ENCODE assay signal across 11 cellular contexts in the genomic region with DNA sequence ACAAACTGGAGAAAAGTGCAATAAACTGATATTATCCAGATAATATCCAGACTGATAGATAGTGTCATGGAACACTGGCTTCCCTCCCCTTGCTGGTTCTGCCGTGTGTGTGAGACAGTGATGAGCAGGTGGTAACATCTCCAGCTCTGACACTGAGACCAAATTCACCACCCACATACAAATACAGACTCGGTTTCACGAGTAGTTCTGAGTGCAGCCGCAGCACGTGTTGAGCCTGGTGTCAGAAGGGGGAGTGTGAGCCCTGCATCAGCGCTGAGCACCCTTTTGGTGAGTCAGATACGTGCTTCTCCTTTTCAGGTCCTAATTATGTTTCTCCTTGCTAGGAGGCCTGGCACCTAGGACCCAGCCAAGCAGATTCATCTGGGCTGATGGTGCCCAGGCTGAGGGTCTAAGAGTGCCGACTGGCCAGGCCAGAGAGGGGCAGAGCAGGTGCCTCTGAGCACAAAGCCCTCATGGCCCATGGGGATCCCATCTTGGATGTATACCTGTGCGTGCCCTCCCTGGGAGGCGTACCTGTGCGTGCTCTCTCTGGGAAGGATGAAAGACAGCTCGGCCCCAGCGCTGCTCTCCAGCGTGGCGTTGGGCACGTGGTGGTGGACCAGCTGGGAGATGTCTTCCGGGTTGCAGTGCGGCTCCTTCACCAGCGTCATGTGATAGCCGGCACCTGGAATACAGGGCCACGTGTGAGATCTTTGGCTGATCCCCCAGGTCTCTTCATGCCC. TPM values are rescaled to one million over a fixed set of nuclear protein-coding genes. Genes with fewer than 3 reads are reported as not detected.
DNase-seq lines count a peak whose midpoint lies in the region; ATAC-seq and TF ChIP-seq lines count a peak whose summit lies in the region.
"Had no signal": no experiment of that assay in that cellular context is flagged by ENCODE, and none has a peak within 500 bp of the region (broad histone marks: within the 10 kb centered on the region; RNA-seq: fewer than 3 reads in every experiment).

No MANE protein-coding gene starts in this region.

- H3K4me1 Mint-ChIP-seq in activated B cell treated with CpG ODN at 0.5 μM for 24 hours = no peaks in the 10 kb centered on the region
- H3K4me1 Mint-ChIP-seq: neural progenitor cell had no signal

- DNase-seq in GM12865 (ENCODE audit: low read depth) (peak; percentile 86), activated B cell treated with CpG ODN at 0.5 μM for 24 hours (no peak), A172 (ENCODE audit: low spot score) (no peak), NCI-H510A (lab: John Stamatoyannopoulos, UW) (no peak), SW480 (ENCODE audit: low spot score) (no peak)
- DNase-seq: brain microvascular endothelial cell, esophagus squamous epithelium, NCI-H526 had no signal

- H3K27me3 Mint-ChIP-seq in activated B cell treated with CpG ODN at 0.5 μM for 24 hours = no peaks in the 10 kb centered on the region

- no peaks in the 10 kb centered on the region for H3K36me3 Mint-ChIP-seq in activated B cell treated with CpG ODN at 0.5 μM for 24 hours (ENCODE audit: low read depth)
- H3K36me3 Mint-ChIP-seq: neural progenitor cell had no signal

- POLR2A ChIA-PET in activated B cell treated with CpG ODN at 0.5 μM for 24 hours (lab: Charles Lee) = no interaction called here

- no peaks in the 10 kb centered on the region for H3K9me3 Mint-ChIP-seq in activated B cell treated with CpG ODN at 0.5 μM for 24 hours
- H3K9me3 Mint-ChIP-seq: neural progenitor cell had no signal

- no peak overlapping the region for H3K4me3 ChIP-seq in GM12865 (ENCODE audit: low read depth, low read length)
- H3K4me3 ChIP-seq: esophagus squamous epithelium, neural progenitor cell, suprapubic skin had no signal

- CTCF ChIA-PET in activated B cell treated with CpG ODN at 0.5 μM for 24 hours (lab: Charles Lee) = interaction anchor here (1.2 kb wide), 1 partner anchor 10 kb away, joined by 3 read pairs; no protein-coding TSS in a partner anchor

- no peak for TF ChIP-seq CTCF in GM12865 (IDR thresholded peaks at IDR 0.05; ENCODE audit: insufficient read depth, low read depth, low read length, missing control alignments)
- no peak for TF ChIP-seq CTCF in activated B cell treated with CpG ODN at 0.5 μM for 24 hours (IDR thresholded peaks at IDR 0.05)

- no peak overlapping the region for H3K27ac Mint-ChIP-seq in activated B cell treated with CpG ODN at 0.5 μM for 24 hours
- H3K27ac Mint-ChIP-seq: neural progenitor cell had no signal

- ATAC-seq in HG02678 (IDR thresholded peaks at IDR 0.05; ENCODE audit: unreplicated experiment) (peak; percentile 75), activated B cell treated with CpG ODN at 0.5 μM for 24 hours (ENCODE audit: low read depth) (peak; percentile 71)

- no peak overlapping the region for H3K4me3 Mint-ChIP-seq in activated B cell treated with CpG ODN at 0.5 μM for 24 hours
- H3K4me3 Mint-ChIP-seq: neural progenitor cell had no signal

- intact Hi-C loops in activated B cell treated with CpG ODN at 0.5 μM for 24 hours (cut with micrococcal nuclease) = no loop called here

RNA-seq across cellular contexts. Expression of a gene that starts 27.3 kb away (rescaled TPM):
- 228 and 232 TPM in 2 replicates for total RNA-seq in activated B cell treated with CpG ODN at 0.5 μM for 24 hours
- total RNA-seq in A172 (2014; rRNA removed; shearing (Covaris generic)) = 226 and 239 TPM in 2 replicates

RNA-seq across cellular contexts. Expression of a gene that starts 43.8 kb away (rescaled TPM):
- total RNA-seq in activated B cell treated with CpG ODN at 0.5 μM for 24 hours = 38.1 and 43.0 TPM in 2 replicates
- total RNA-seq in A172 (2014; rRNA removed; shearing (Covaris generic)) = 50.6 and 73.8 TPM in 2 replicates

RNA-seq across cellular contexts. Expression of a gene that starts 45.3 kb away (rescaled TPM):
- total RNA-seq in activated B cell treated with CpG ODN at 0.5 μM for 24 hours = 2.4 and 3.1 TPM in 2 replicates
- 17.3 and 19.5 TPM in 2 replicates for total RNA-seq in A172 (2014; rRNA removed; shearing (Covaris generic))

RNA-seq across cellular contexts. Expression of a gene that starts 59.0 kb away (rescaled TPM):
- total RNA-seq in activated B cell treated with CpG ODN at 0.5 μM for 24 hours = 1.2 and 1.3 TPM in 2 replicates
- 2.5 and 3.8 TPM in 2 replicates for total RNA-seq in A172 (2014; rRNA removed; shearing (Covaris generic))
